Comparison of ENCODE assay signal across 8 cellular contexts in the genomic region with DNA sequence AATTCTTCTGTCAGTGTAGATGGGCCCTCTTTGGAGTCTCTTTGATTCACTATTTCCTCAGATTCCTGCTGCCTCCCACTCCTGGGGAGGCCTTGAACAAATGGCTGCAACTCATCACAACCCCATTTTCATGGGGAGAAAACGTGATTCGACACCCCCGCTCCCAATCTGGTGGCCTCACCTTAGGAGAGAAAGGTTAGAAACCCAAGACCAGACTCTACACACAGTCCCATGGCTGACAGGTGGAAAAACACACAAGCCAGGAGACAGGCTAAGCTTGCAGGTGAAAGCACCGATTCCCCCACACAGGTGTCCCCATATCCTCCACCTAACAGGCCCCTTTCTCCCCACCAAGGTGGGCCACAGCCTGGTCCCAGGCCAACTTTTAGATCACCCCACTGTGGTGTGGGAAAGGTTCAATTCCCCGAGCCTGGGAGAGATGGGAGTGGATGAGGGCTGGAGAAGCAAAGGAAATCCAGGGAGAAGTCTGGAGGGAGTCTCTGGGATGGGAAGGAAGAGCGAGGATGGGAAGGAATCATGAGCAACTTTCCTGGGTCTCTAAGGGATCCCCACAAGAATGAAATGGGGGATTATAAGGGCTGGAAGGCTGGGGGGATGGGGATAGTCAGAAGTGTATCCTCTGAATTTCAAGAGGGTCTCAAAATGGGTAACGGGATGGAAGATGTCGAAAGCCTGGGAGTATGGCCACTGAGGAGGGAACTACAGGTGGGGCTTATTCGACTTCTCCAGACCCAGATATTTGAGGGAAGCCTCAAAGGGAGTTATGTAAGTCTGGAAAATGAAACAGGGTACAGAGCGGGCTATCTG. TPM values are rescaled to one million over a fixed set of nuclear protein-coding genes. Genes with fewer than 3 reads are reported as not detected.
DNase-seq lines count a peak whose midpoint lies in the region; ATAC-seq and TF ChIP-seq lines count a peak whose summit lies in the region.

No MANE protein-coding gene starts in this region.

- H3F3A ChIP-seq in SK-N-SH (replicated peaks; ENCODE audit: insufficient read depth): peaks cover under 1% of the 10 kb centered on the region

- peak overlapping the region; percentile 90 to 100 for H3K4me3 Mint-ChIP-seq in stimulated activated naive CD8-positive, alpha-beta T cell treated with anti-CD3 and anti-CD28 coated beads, Interleukin-15, amount 100 ng/mL, for 72 hours

- H3K27me3 Mint-ChIP-seq in stimulated activated naive CD8-positive, alpha-beta T cell treated with anti-CD3 and anti-CD28 coated beads, Interleukin-15, amount 100 ng/mL, for 72 hours: no peaks in the 10 kb centered on the region

- peak overlapping the region; percentile 29 to 75; a peak in 3 of 4 replicates for H3K27ac ChIP-seq in SK-N-SH (ENCODE audit: low read depth in 2 of 2, low read length in 1 of 2)

- DNase-seq in SK-N-SH: peak; percentile 25
- DNase-seq in activated naive CD4-positive, alpha-beta T cell treated with anti-CD3 and anti-CD28 coated beads, Interleukin-2, amount 50 U/mL, for 72 hours (ENCODE audit: low spot score in 2 of 2): peak in 1 of 2 donors; percentile 56
- DNase-seq in stimulated activated naive CD8-positive, alpha-beta T cell treated with anti-CD3 and anti-CD28 coated beads, Interleukin-15, amount 100 ng/mL, for 72 hours: peak in 1 of 2 donors; percentile 26
- DNase-seq in stimulated activated naive CD4-positive, alpha-beta T cell (lab: John Stamatoyannopoulos, UW): no peak
- DNase-seq in SW 1271 (lab: John Stamatoyannopoulos, UW): no peak

- peak overlapping the region; percentile 97 to 98 for H3K27ac Mint-ChIP-seq in activated naive CD4-positive, alpha-beta T cell treated with anti-CD3 and anti-CD28 coated beads, Interleukin-2, amount 50 U/mL, for 72 hours
- peak overlapping the region; percentile 97 to 98 for H3K27ac Mint-ChIP-seq in stimulated activated naive CD8-positive, alpha-beta T cell treated with anti-CD3 and anti-CD28 coated beads, Interleukin-15, amount 100 ng/mL, for 72 hours

- no peak for TF ChIP-seq RAD21 in SK-N-SH (IDR thresholded peaks at IDR 0.05; ENCODE audit: low read length)

- POLR2A ChIA-PET in SK-N-SH (lab: Yijun Ruan, JAX): no interaction called here

- H3K79me2 ChIP-seq in SK-N-SH (ENCODE audit: insufficient read depth): peaks cover 90% of the 10 kb centered on the region

- CTCF ChIA-PET in SK-N-SH (lab: Yijun Ruan, JAX): interaction anchor here (0.7 to 1.4 kb wide), 3 partner anchors 8 to 303 kb away, joined by 3 to 4 read pairs (median 4); no protein-coding TSS in a partner anchor

- no peaks in the 10 kb centered on the region for H3K9me2 ChIP-seq in SK-N-SH

- peak overlapping the region; percentile 92 for H3K4me2 ChIP-seq in SK-N-SH

- peaks cover 30 to 35% of the 10 kb centered on the region in 2 experiments; a peak in 3 of 4 replicates for H3K4me1 ChIP-seq in SK-N-SH (ENCODE audit: control insufficient read depth in 1 of 2, insufficient read depth in 2 of 2, low read depth in 1 of 2, low read length in 1 of 2)

- no peak for TF ChIP-seq EP300 in SK-N-SH (IDR thresholded peaks at IDR 0.05; ENCODE audit: borderline replicate concordance in 1 of 2, low read depth in 1 of 2, low read length in 1 of 2)

- TF ChIP-seq CTCF in SK-N-SH (IDR thresholded peaks at IDR 0.05): no peak

- H3K27me3 ChIP-seq in SK-N-SH (ENCODE audit: insufficient read depth): no peaks in the 10 kb centered on the region

- H3K36me3 ChIP-seq in SK-N-SH (replicated peaks in 1 of 2; ENCODE audit: control insufficient read depth in 1 of 2, insufficient read depth in 2 of 2, low read length in 1 of 2): peaks cover 0 to 36% of the 10 kb centered on the region in 2 experiments

- ATAC-seq in SK-N-SH treated with all-trans-retinoic acid at 6 μM for 48 hours: no peak
- ATAC-seq in activated naive CD4-positive, alpha-beta T cell treated with anti-CD3 and anti-CD28 coated beads, Interleukin-2, amount 50 U/mL, for 72 hours: no peak
- no peak for ATAC-seq in stimulated activated naive CD8-positive, alpha-beta T cell treated with anti-CD3 and anti-CD28 coated beads, Interleukin-15, amount 100 ng/mL, for 72 hours
- no peak for ATAC-seq in GM18868 (IDR thresholded peaks at IDR 0.05; ENCODE audit: unreplicated experiment)

- H3K4me3 ChIP-seq in SK-N-SH (ENCODE audit: low read depth in 2 of 2, low read length in 1 of 2) (peak overlapping the region; percentile 87 to 88), iPS-18c (ENCODE audit: insufficient read depth, low read depth, low read length) (peak overlapping the region; percentile 93)

- peaks cover 78% of the 10 kb centered on the region for H3K4me1 Mint-ChIP-seq in stimulated activated naive CD8-positive, alpha-beta T cell treated with anti-CD3 and anti-CD28 coated beads, Interleukin-15, amount 100 ng/mL, for 72 hours

- peaks cover 72 to 75% of the 10 kb centered on the region in 2 donors for H3K36me3 Mint-ChIP-seq in activated naive CD4-positive, alpha-beta T cell treated with anti-CD3 and anti-CD28 coated beads, Interleukin-2, amount 50 U/mL, for 72 hours

- WGBS in SK-N-SH (ENCODE audit: low lambda C conversion rate): 37% methylated on average over 10 of the region's 10 CpGs

- peaks cover 35% of the 10 kb centered on the region for H4K20me1 ChIP-seq in SK-N-SH (ENCODE audit: insufficient read depth)

- peak overlapping the region; percentile 82 for H3K9ac ChIP-seq in SK-N-SH

- no peaks in the 10 kb centered on the region for H3K9me3 Mint-ChIP-seq in activated naive CD4-positive, alpha-beta T cell treated with anti-CD3 and anti-CD28 coated beads, Interleukin-2, amount 50 U/mL, for 72 hours
- H3K9me3 Mint-ChIP-seq in stimulated activated naive CD8-positive, alpha-beta T cell treated with anti-CD3 and anti-CD28 coated beads, Interleukin-15, amount 100 ng/mL, for 72 hours: no peaks in the 10 kb centered on the region

- H3K9me3 ChIP-seq in SK-N-SH: no peaks in the 10 kb centered on the region
- no peaks in the 10 kb centered on the region for H3K9me3 ChIP-seq in iPS-18c (ENCODE audit: control insufficient read depth, insufficient read depth, low read length)

- H2AFZ ChIP-seq in SK-N-SH (ENCODE audit: low read depth): no peak overlapping the region

TF ChIP-seq in SK-N-SH, 30 proteins besides CTCF, POLR2A, EP300 and RAD21 (continues in another document):
- TF ChIP-seq CHD2 (IDR thresholded peaks at IDR 0.05; ENCODE audit: low read length, partially characterized antibody): no peak
- TF ChIP-seq, protein P1, sequence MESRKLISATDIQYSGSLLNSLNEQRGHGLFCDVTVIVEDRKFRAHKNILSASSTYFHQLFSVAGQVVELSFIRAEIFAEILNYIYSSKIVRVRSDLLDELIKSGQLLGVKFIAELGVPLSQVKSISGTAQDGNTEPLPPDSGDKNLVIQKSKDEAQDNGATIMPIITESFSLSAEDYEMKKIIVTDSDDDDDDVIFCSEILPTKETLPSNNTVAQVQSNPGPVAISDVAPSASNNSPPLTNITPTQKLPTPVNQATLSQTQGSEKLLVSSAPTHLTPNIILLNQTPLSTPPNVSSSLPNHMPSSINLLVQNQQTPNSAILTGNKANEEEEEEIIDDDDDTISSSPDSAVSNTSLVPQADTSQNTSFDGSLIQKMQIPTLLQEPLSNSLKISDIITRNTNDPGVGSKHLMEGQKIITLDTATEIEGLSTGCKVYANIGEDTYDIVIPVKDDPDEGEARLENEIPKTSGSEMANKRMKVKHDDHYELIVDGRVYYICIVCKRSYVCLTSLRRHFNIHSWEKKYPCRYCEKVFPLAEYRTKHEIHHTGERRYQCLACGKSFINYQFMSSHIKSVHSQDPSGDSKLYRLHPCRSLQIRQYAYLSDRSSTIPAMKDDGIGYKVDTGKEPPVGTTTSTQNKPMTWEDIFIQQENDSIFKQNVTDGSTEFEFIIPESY (IDR thresholded peaks at IDR 0.05; ENCODE audit: borderline replicate concordance, low read depth): no peak

TF ChIP-seq in SK-N-SH treated with all-trans-retinoic acid at 6 μM for 48 hours, 23 proteins besides CTCF, POLR2A, EP300 and RAD21 (continues in another document):
- TF ChIP-seq, protein P2, sequence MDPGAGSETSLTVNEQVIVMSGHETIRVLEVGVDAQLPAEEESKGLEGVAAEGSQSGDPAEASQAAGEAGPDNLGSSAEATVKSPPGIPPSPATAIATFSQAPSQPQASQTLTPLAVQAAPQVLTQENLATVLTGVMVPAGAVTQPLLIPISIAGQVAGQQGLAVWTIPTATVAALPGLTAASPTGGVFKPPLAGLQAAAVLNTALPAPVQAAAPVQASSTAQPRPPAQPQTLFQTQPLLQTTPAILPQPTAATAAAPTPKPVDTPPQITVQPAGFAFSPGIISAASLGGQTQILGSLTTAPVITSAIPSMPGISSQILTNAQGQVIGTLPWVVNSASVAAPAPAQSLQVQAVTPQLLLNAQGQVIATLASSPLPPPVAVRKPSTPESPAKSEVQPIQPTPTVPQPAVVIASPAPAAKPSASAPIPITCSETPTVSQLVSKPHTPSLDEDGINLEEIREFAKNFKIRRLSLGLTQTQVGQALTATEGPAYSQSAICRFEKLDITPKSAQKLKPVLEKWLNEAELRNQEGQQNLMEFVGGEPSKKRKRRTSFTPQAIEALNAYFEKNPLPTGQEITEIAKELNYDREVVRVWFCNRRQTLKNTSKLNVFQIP (CRISPR knock-in tag; IDR thresholded peaks at IDR 0.05; ENCODE audit: borderline replicate concordance, low read depth): no peak
- TF ChIP-seq, protein P3, sequence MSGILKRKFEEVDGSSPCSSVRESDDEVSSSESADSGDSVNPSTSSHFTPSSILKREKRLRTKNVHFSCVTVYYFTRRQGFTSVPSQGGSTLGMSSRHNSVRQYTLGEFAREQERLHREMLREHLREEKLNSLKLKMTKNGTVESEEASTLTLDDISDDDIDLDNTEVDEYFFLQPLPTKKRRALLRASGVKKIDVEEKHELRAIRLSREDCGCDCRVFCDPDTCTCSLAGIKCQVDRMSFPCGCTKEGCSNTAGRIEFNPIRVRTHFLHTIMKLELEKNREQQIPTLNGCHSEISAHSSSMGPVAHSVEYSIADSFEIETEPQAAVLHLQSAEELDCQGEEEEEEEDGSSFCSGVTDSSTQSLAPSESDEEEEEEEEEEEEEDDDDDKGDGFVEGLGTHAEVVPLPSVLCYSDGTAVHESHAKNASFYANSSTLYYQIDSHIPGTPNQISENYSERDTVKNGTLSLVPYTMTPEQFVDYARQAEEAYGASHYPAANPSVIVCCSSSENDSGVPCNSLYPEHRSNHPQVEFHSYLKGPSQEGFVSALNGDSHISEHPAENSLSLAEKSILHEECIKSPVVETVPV (CRISPR knock-in tag; IDR thresholded peaks at IDR 0.05): no peak
- no peak for TF ChIP-seq ZFP3 (CRISPR knock-in tag; IDR thresholded peaks at IDR 0.05)
- TF ChIP-seq OSR1 (CRISPR knock-in tag; IDR thresholded peaks at IDR 0.05): no peak
- no peak for TF ChIP-seq ESRRG (CRISPR knock-in tag; IDR thresholded peaks at IDR 0.05)

RNA-seq across cellular contexts. Expression of a gene that starts 0.9 kb away (rescaled TPM):
- polyA plus RNA-seq in SK-N-SH (2012; rRNA removed): 4.0 and 4.3 TPM in 2 replicates
- 3.9 and 4.2 TPM in 2 replicates for polyA plus RNA-seq in SK-N-SH (2012; cell fraction: cytosol; rRNA removed)
- 5.2 and 6.1 TPM in 2 replicates for polyA plus RNA-seq in SK-N-SH (2012; cell fraction: nucleus; rRNA removed)
- total RNA-seq in activated naive CD4-positive, alpha-beta T cell treated with anti-CD3 and anti-CD28 coated beads, Interleukin-2, amount 50 U/mL, for 72 hours: 10 to 100 TPM; 51.3 to 65.2 TPM

RNA-seq across cellular contexts. Expression of a gene that starts 1.1 kb away (rescaled TPM):
- 35.6 and 40.5 TPM in 2 replicates for polyA plus RNA-seq in SK-N-SH (2012; rRNA removed)
- polyA plus RNA-seq in SK-N-SH (2012; cell fraction: cytosol; rRNA removed): 27.9 and 35.3 TPM in 2 replicates
- 19.0 and 25.9 TPM in 2 replicates for polyA plus RNA-seq in SK-N-SH (2012; cell fraction: nucleus; rRNA removed)
- 10 to 100 TPM; 18.7 to 39.7 TPM for total RNA-seq in activated naive CD4-positive, alpha-beta T cell treated with anti-CD3 and anti-CD28 coated beads, Interleukin-2, amount 50 U/mL, for 72 hours
